Comparison of ENCODE assay signal across 18 cellular contexts in genomic region chr12:15186593-15186992, GRCh38. TPM values are rescaled to one million over a fixed set of nuclear protein-coding genes. Genes with fewer than 3 reads are reported as not detected.
A peak's percentile ranks its signal among the peaks of the same experiment; 100 is the strongest.
DNase-seq lines count a peak whose midpoint lies in the region; ATAC-seq and TF ChIP-seq lines count a peak whose summit lies in the region.
"Had no signal": no experiment of that assay in that cellular context is flagged by ENCODE, and none has a peak within 500 bp of the region (broad histone marks: within the 10 kb centered on the region; RNA-seq: fewer than 3 reads in every experiment).

No MANE protein-coding gene starts in this region.

- H3K4me3 ChIP-seq in heart right ventricle (no peak overlapping the region), skeletal muscle tissue (ENCODE audit: low read length in 3 of 3) (no peak overlapping the region)
- H3K4me3 ChIP-seq: GM12878, MG63, vagina had no signal

- H3K9me3 ChIP-seq in heart right ventricle (no peaks in the 10 kb centered on the region), skeletal muscle tissue (ENCODE audit: control insufficient read depth in 3 of 3, low read length in 3 of 3) (no peaks in the 10 kb centered on the region)
- H3K9me3 ChIP-seq: MG63, vagina had no signal

- intact Hi-C loops in heart right ventricle (cut with DNase I) = no loop called here

- peaks cover 0 to 7% (median 0%) of the 10 kb centered on the region in 9 donors for H3K4me1 ChIP-seq in heart right ventricle
- H3K4me1 ChIP-seq in skeletal muscle tissue (ENCODE audit: control insufficient read depth in 3 of 3, insufficient read depth in 3 of 3, low read length in 3 of 3) = no peaks in the 10 kb centered on the region
- H3K4me1 ChIP-seq: vagina had no signal

- no peak overlapping the region for H3K9ac ChIP-seq in skeletal muscle tissue (ENCODE audit: low read depth in 1 of 3, low read length in 3 of 3)

- H3K27ac ChIP-seq in heart right ventricle (peak overlapping the region in 5 of 10 donors; percentile 7 to 70 (median 30)), skeletal muscle tissue (ENCODE audit: low read depth, low read length) (peak overlapping the region; percentile 23)
- H3K27ac ChIP-seq: vagina had no signal

- DNase-seq in NCI-H2107 (lab: John Stamatoyannopoulos, UW) = peak; percentile 15
- DNase-seq in NCI-H82 (lab: John Stamatoyannopoulos, UW) = peak; percentile 91
- DNase-seq in heart right ventricle = no peak
- DNase-seq in NK-92 (lab: John Stamatoyannopoulos, UW; ENCODE audit: unreplicated experiment) = no peak
- DNase-seq in UCSD-AML1 (lab: John Stamatoyannopoulos, UW; ENCODE audit: unreplicated experiment) = no peak
- DNase-seq in stimulated activated naive CD4-positive, alpha-beta T cell (lab: John Stamatoyannopoulos, UW) = no peak
- DNase-seq: activated CD8-positive, alpha-beta memory T cell treated with anti-CD3 and anti-CD28 coated beads for 24 hours; activated effector memory CD4-positive, alpha-beta T cell treated with Interleukin-2 at 50 U/mL for 16 hours; aorta; hypothalamus; MG63 had no signal

- ATAC-seq in heart right ventricle = peak in 5 of 8 donors; percentile 40 to 68 (median 56)
- ATAC-seq: GM12878, left lobe of liver, WTC11 had no signal

- no peaks in the 10 kb centered on the region for H3K27me3 ChIP-seq in heart right ventricle
- H3K27me3 ChIP-seq in skeletal muscle tissue (ENCODE audit: control insufficient read depth in 3 of 3, insufficient read depth in 3 of 3, low read length in 3 of 3) = no peaks in the 10 kb centered on the region
- H3K27me3 ChIP-seq: MG63, vagina had no signal

- H3K36me3 ChIP-seq in heart right ventricle (no peaks in the 10 kb centered on the region), skeletal muscle tissue (ENCODE audit: control insufficient read depth in 3 of 3, insufficient read depth in 3 of 3, low read length in 3 of 3) (no peaks in the 10 kb centered on the region)
- H3K36me3 ChIP-seq: MG63, vagina had no signal

- TF ChIP-seq CTCF in heart right ventricle (IDR thresholded peaks at IDR 0.05) = no peak

- WGBS in heart right ventricle, 2 donors = 29 to 36% methylated on average over 1 of the region's 1 CpG

RNA-seq across cellular contexts. Expression of gene RERG, which starts 34.6 kb away (rescaled TPM):
- total RNA-seq in heart right ventricle (1 to 10 TPM; 2.1 to 4.8 (median 2.7) TPM), skeletal muscle tissue (4.7 TPM)
- 1 to 10 TPM; 3.5 to 9.7 TPM for polyA plus RNA-seq in heart right ventricle
- total RNA-seq: dermis microvascular lymphatic vessel endothelial cell had no signal
- polyA plus RNA-seq: CD14-positive monocyte had no signal

Comparison
In these comparisons a context has a peak if more than half of its experiments do, and no peak if none do; other contexts are left out.
1. DNase-seq: peak in NCI-H2107 (single experiment) and NCI-H82 (single experiment); none in heart right ventricle (0 of 2), NK-92 (single experiment), UCSD-AML1 (single experiment) and stimulated activated naive CD4-positive, alpha-beta T cell (0 of 6).